Comparison of ENCODE assay signal across 16 cellular contexts in the genomic region with DNA sequence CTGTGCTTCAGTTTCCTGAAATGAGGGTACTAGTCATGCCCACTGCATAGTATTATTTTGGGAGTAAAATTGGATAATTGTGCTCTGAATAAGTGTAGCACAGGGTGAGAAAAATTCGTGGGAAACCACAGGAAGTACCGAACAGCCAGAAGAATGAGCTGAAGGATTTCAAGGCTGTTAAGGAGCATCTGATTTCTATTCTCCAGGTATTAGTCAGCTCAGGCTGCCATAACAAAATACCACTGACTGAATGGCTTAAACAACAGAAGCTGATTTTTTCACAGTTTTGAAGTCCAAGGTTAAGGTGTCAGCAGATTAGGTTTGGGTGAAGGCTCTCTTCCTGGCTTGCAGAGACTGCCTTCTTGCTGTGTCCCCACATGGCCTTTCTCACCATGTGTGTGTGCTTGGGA. TPM values are rescaled to one million over a fixed set of nuclear protein-coding genes. Genes with fewer than 3 reads are reported as not detected.
DNase-seq lines count a peak whose midpoint lies in the region; ATAC-seq and TF ChIP-seq lines count a peak whose summit lies in the region.
"Had no signal": no experiment of that assay in that cellular context is flagged by ENCODE, and none has a peak within 500 bp of the region (broad histone marks: within the 10 kb centered on the region; RNA-seq: fewer than 3 reads in every experiment).

No MANE protein-coding gene starts in this region.

- H3K27me3 ChIP-seq in RWPE2 (ENCODE audit: insufficient read depth, poor library complexity, severe bottlenecking) = no peaks in the 10 kb centered on the region
- H3K27me3 ChIP-seq: dorsolateral prefrontal cortex had no signal

- CTCF ChIA-PET in activated naive CD4-positive, alpha-beta T cell treated with anti-CD3 and anti-CD28 coated beads, Interleukin-2, amount 10 ng/mL, durations not matched to agents 7 days and 5 days (lab: Charles Lee) = no interaction called here

- no peaks in the 10 kb centered on the region for H3K36me3 Mint-ChIP-seq in activated naive CD4-positive, alpha-beta T cell treated with anti-CD3 and anti-CD28 coated beads, Interleukin-2, amount 10 ng/mL, durations not matched to agents 7 days and 5 days

- no peak overlapping the region for H3K4me3 ChIP-seq in RWPE2 (ENCODE audit: severe bottlenecking)
- H3K4me3 ChIP-seq in epithelial cell of esophagus (ENCODE audit: low read length) = no peak overlapping the region
- H3K4me3 ChIP-seq: dorsolateral prefrontal cortex had no signal

- no peaks in the 10 kb centered on the region for H3K9me3 Mint-ChIP-seq in activated naive CD4-positive, alpha-beta T cell treated with anti-CD3 and anti-CD28 coated beads, Interleukin-2, amount 10 ng/mL, durations not matched to agents 7 days and 5 days
- H3K9me3 Mint-ChIP-seq: H9 had no signal

- H3K4me1 Mint-ChIP-seq in activated naive CD4-positive, alpha-beta T cell treated with anti-CD3 and anti-CD28 coated beads, Interleukin-2, amount 10 ng/mL, durations not matched to agents 7 days and 5 days = no peaks in the 10 kb centered on the region

- no peak overlapping the region for H3K4me3 Mint-ChIP-seq in activated naive CD4-positive, alpha-beta T cell treated with anti-CD3 and anti-CD28 coated beads, Interleukin-2, amount 10 ng/mL, durations not matched to agents 7 days and 5 days
- H3K4me3 Mint-ChIP-seq: H9 had no signal

- peak; percentile 13 for DNase-seq in NCI-H82 (lab: John Stamatoyannopoulos, UW)
- no peak for DNase-seq in NCI-H82 treated with DMSO at 0.1 percent for 48 hours (lab: John Stamatoyannopoulos, UW; ENCODE audit: unreplicated experiment)
- DNase-seq in RWPE2 (ENCODE audit: low spot score) = no peak
- peak; percentile 16 for DNase-seq in epithelial cell of esophagus (ENCODE audit: low read depth)
- DNase-seq in renal cortical epithelial cell (ENCODE audit: low read depth) = peak; percentile 78
- no peak for DNase-seq in ureter (ENCODE audit: low spot score)
- no peak for DNase-seq in activated naive CD4-positive, alpha-beta T cell treated with anti-CD3 and anti-CD28 coated beads, Interleukin-2, amount 10 ng/mL, durations not matched to agents 7 days and 5 days
- no peak for DNase-seq in NOMO-1 (lab: John Stamatoyannopoulos, UW; ENCODE audit: unreplicated experiment in 2 of 2)
- DNase-seq: 8988T, COR-L47, dorsolateral prefrontal cortex, H9, NCI-H2171 treated with DMSO at 0.1 percent for 48 hours, substantia nigra had no signal

- no peaks in the 10 kb centered on the region for H3K36me3 ChIP-seq in RWPE2 (ENCODE audit: low read depth)

- H3K9me3 ChIP-seq in RWPE2 (ENCODE audit: severe bottlenecking) = no peaks in the 10 kb centered on the region

- peak overlapping the region; percentile 78 for H3K27ac ChIP-seq in RWPE2 (ENCODE audit: poor library complexity, severe bottlenecking)
- H3K27ac ChIP-seq: dorsolateral prefrontal cortex, parathyroid adenoma had no signal

- H3K4me1 ChIP-seq in RWPE2 (ENCODE audit: insufficient read depth, poor library complexity, severe bottlenecking) = peaks cover 22% of the 10 kb centered on the region
- H3K4me1 ChIP-seq: parathyroid adenoma had no signal

- ATAC-seq in RWPE2 (ENCODE audit: low read depth) = peak; percentile 35; the same call in 1 of the 3 replicates
- ATAC-seq: activated CD4-positive, CD25-positive, alpha-beta regulatory T cell treated with anti-CD3 and anti-CD28 coated beads, Interleukin-2, amount 50 U/mL, for 24 hours had no signal

- H3K27ac Mint-ChIP-seq in activated naive CD4-positive, alpha-beta T cell treated with anti-CD3 and anti-CD28 coated beads, Interleukin-2, amount 10 ng/mL, durations not matched to agents 7 days and 5 days = no peak overlapping the region

- no peak for TF ChIP-seq CTCF in RWPE2 (IDR thresholded peaks at IDR 0.05; ENCODE audit: poor library complexity, severe bottlenecking)
- no peak for TF ChIP-seq CTCF in epithelial cell of esophagus (IDR thresholded peaks at IDR 0.05; ENCODE audit: insufficient read depth, low read depth, low read length, missing control alignments)

- H3K27me3 Mint-ChIP-seq in activated naive CD4-positive, alpha-beta T cell treated with anti-CD3 and anti-CD28 coated beads, Interleukin-2, amount 10 ng/mL, durations not matched to agents 7 days and 5 days = no peaks in the 10 kb centered on the region

RNA-seq across cellular contexts. Expression of a gene that starts 41.9 kb away (rescaled TPM):
- total RNA-seq in renal cortical epithelial cell = 45.7 and 221 TPM in 2 replicates
- 32.2 TPM for total RNA-seq in ureter

Comparison
In these comparisons a context has a peak if more than half of its experiments do, and no peak if none do; other contexts are left out.
1. DNase-seq: peak in NCI-H82 (single experiment), epithelial cell of esophagus (single experiment) and renal cortical epithelial cell (single experiment); none in NCI-H82 treated with DMSO at 0.1 percent for 48 hours (single experiment), RWPE2 (single experiment), ureter (single experiment), activated naive CD4-positive, alpha-beta T cell treated with anti-CD3 and anti-CD28 coated beads, Interleukin-2, amount 10 ng/mL, durations not matched to agents 7 days and 5 days (single experiment) and NOMO-1 (0 of 2).